Comparison of ENCODE assay signal across 1 cellular context in genomic region chr21:32599146-32599925, GRCh38.
TF ChIP-seq lines count a peak whose summit lies in the region.

No MANE protein-coding gene starts in this region.

TF ChIP-seq in GM23338, 12 proteins besides CTCF, POLR2A, EP300 and RAD21 (continued from another document):
- TF ChIP-seq REST (IDR thresholded peaks at IDR 0.05; ENCODE audit: unreplicated experiment), result no peak
- no peak for TF ChIP-seq ZNF331 (CRISPR knock-in tag; IDR thresholded peaks at IDR 0.05; ENCODE audit: low read depth)
- TF ChIP-seq EZH2phosphoT487 (IDR thresholded peaks at IDR 0.05; ENCODE audit: unreplicated experiment), result no peak
TF ChIP-seq in GM23338: peak in this region for 0.
